11 cellular contexts compared by ENCODE assay signal in genomic region chr2:231397011-231397927, GRCh38. TPM values are rescaled to one million over a fixed set of nuclear protein-coding genes. Genes with fewer than 3 reads are reported as not detected.
DNase-seq lines count a peak whose midpoint lies in the region; ATAC-seq and TF ChIP-seq lines count a peak whose summit lies in the region.
"Had no signal": no experiment of that assay in that cellular context is flagged by ENCODE, and none has a peak within 500 bp of the region (broad histone marks: within the 10 kb centered on the region; RNA-seq: fewer than 3 reads in every experiment).

No MANE protein-coding gene starts in this region.

- ATAC-seq in GM23338 (no peak), HG03135 (IDR thresholded peaks at IDR 0.05; ENCODE audit: unreplicated experiment) (no peak)
- no peak for ATAC-seq in activated naive CD8-positive, alpha-beta T cell treated with anti-CD3 and anti-CD28 coated beads, Interleukin-2, amount 10 ng/mL, durations not matched to agents 7 days and 5 days (ENCODE audit: low read depth)

- H2AFZ ChIP-seq in GM23338 = no peak overlapping the region

- H3K36me3 ChIP-seq in GM23338 (ENCODE audit: insufficient read depth) = no peaks in the 10 kb centered on the region
- peaks cover 6% of the 10 kb centered on the region for H3K36me3 ChIP-seq in mucosa of stomach (ENCODE audit: control insufficient read depth, insufficient read depth, low read length)
- H3K36me3 ChIP-seq: SJSA1 had no signal

- no peak overlapping the region for H3K27ac Mint-ChIP-seq in GM23338
- H3K27ac Mint-ChIP-seq in activated naive CD8-positive, alpha-beta T cell treated with anti-CD3 and anti-CD28 coated beads, Interleukin-2, amount 10 ng/mL, durations not matched to agents 7 days and 5 days = no peak overlapping the region

- H3K79me2 ChIP-seq in GM23338 (replicated peaks; ENCODE audit: insufficient read depth) = peaks cover 17% of the 10 kb centered on the region

- H3K4me2 ChIP-seq in GM23338 = peak overlapping the region; percentile 92; the same call in 1 of the 2 replicates

- no peak for TF ChIP-seq CTCF in GM23338 (conservative IDR thresholded peaks at IDR 0.05; ENCODE audit: low read depth in 2 of 2)

- peaks cover 14% of the 10 kb centered on the region for H3F3A ChIP-seq in GM23338 (replicated peaks; ENCODE audit: low read depth)

- no peaks in the 10 kb centered on the region for H3K9me3 ChIP-seq in mucosa of stomach (ENCODE audit: control insufficient read depth, low read length)
- H3K9me3 ChIP-seq: SJSA1 had no signal

- DNase-seq in AG20443 (ENCODE audit: low spot score) (peak; percentile 7), GM23338 (ENCODE audit: low spot score) (no peak), LoVo (ENCODE audit: low spot score) (no peak), medulla oblongata (ENCODE audit: extremely low spot score) (no peak), NCI-H2107 treated with DMSO at 0.1 percent for 48 hours (lab: John Stamatoyannopoulos, UW; ENCODE audit: unreplicated experiment) (no peak)
- no peak for DNase-seq in activated naive CD8-positive, alpha-beta T cell treated with anti-CD3 and anti-CD28 coated beads, Interleukin-2, amount 10 ng/mL, durations not matched to agents 7 days and 5 days
- DNase-seq: dorsolateral prefrontal cortex, NCI-H2029 treated with DMSO at 0.1 percent for 48 hours had no signal

- POLR2A ChIA-PET in activated naive CD8-positive, alpha-beta T cell treated with anti-CD3 and anti-CD28 coated beads, Interleukin-2, amount 10 ng/mL, durations not matched to agents 7 days and 5 days (lab: Charles Lee) = interaction anchor here (1.1 kb wide), 1 partner anchor 67 kb away, joined by 5 read pairs; the partner anchor contains the start of gene NCL

- no peaks in the 10 kb centered on the region for H3K9me3 Mint-ChIP-seq in GM23338
- no peaks in the 10 kb centered on the region for H3K9me3 Mint-ChIP-seq in activated naive CD8-positive, alpha-beta T cell treated with anti-CD3 and anti-CD28 coated beads, Interleukin-2, amount 10 ng/mL, durations not matched to agents 7 days and 5 days

- H3K4me1 ChIP-seq in GM23338 (ENCODE audit: insufficient read depth) (peaks cover 35% of the 10 kb centered on the region), mucosa of stomach (ENCODE audit: control insufficient read depth, insufficient read depth, low read length) (peaks cover 42% of the 10 kb centered on the region)

- no peak overlapping the region for H3K27ac ChIP-seq in GM23338 (ENCODE audit: low read depth)
- H3K27ac ChIP-seq: SJSA1 had no signal

- no peaks in the 10 kb centered on the region for H4K20me1 ChIP-seq in GM23338 (replicated peaks; ENCODE audit: insufficient read depth)

- H3K4me3 Mint-ChIP-seq in GM23338 = peak overlapping the region; percentile 73
- H3K4me3 Mint-ChIP-seq in activated naive CD8-positive, alpha-beta T cell treated with anti-CD3 and anti-CD28 coated beads, Interleukin-2, amount 10 ng/mL, durations not matched to agents 7 days and 5 days = peak overlapping the region; percentile 47

- H3K4me3 ChIP-seq in GM23338 = peak overlapping the region; percentile 73; the same call in 1 of the 2 replicates
- H3K4me3 ChIP-seq in mucosa of stomach (ENCODE audit: low read length) = peak overlapping the region; percentile 74
- H3K4me3 ChIP-seq: SJSA1 had no signal

- H3K36me3 Mint-ChIP-seq in GM23338 (ENCODE audit: low read depth) = peaks cover 37% of the 10 kb centered on the region
- no peaks in the 10 kb centered on the region for H3K36me3 Mint-ChIP-seq in activated naive CD8-positive, alpha-beta T cell treated with anti-CD3 and anti-CD28 coated beads, Interleukin-2, amount 10 ng/mL, durations not matched to agents 7 days and 5 days

- no peaks in the 10 kb centered on the region for H3K27me3 ChIP-seq in GM23338 (ENCODE audit: insufficient read depth)
- H3K27me3 ChIP-seq in mucosa of stomach (ENCODE audit: control insufficient read depth, insufficient read depth, low read length) = peaks cover 6% of the 10 kb centered on the region

- H3K9ac ChIP-seq in mucosa of stomach (ENCODE audit: low read length) = peak overlapping the region; percentile 84

- peaks cover 69% of the 10 kb centered on the region for H3K4me1 Mint-ChIP-seq in GM23338
- peaks cover 18% of the 10 kb centered on the region for H3K4me1 Mint-ChIP-seq in activated naive CD8-positive, alpha-beta T cell treated with anti-CD3 and anti-CD28 coated beads, Interleukin-2, amount 10 ng/mL, durations not matched to agents 7 days and 5 days

- no peaks in the 10 kb centered on the region for H3K9me2 ChIP-seq in GM23338 (ENCODE audit: insufficient read depth)

- H3K27me3 Mint-ChIP-seq in GM23338 (ENCODE audit: insufficient read depth, low read depth, poor library complexity) = peaks cover 19% of the 10 kb centered on the region
- peaks cover 16% of the 10 kb centered on the region for H3K27me3 Mint-ChIP-seq in activated naive CD8-positive, alpha-beta T cell treated with anti-CD3 and anti-CD28 coated beads, Interleukin-2, amount 10 ng/mL, durations not matched to agents 7 days and 5 days

TF ChIP-seq in GM23338, 12 proteins besides CTCF, POLR2A, EP300 and RAD21 (continues in another document):
- TF ChIP-seq NANOG (IDR thresholded peaks at IDR 0.05; ENCODE audit: borderline replicate concordance) (no peak), POLR2AphosphoS5 (IDR thresholded peaks at IDR 0.05; ENCODE audit: low read depth) (no peak), EZH2 (IDR thresholded peaks at IDR 0.05; ENCODE audit: low read depth, unreplicated experiment) (no peak), ZNF462 (CRISPR knock-in tag; IDR thresholded peaks at IDR 0.05) (no peak), ZNF114 (CRISPR knock-in tag; IDR thresholded peaks at IDR 0.05) (no peak)

RNA-seq across cellular contexts. Expression of gene B3GNT7, which starts 1.8 kb away (rescaled TPM):
- 78.1 and 89.4 TPM in 2 replicates for total RNA-seq in GM23338 (2014; rRNA removed; shearing (Covaris generic))
- polyA plus RNA-seq in GM23338 (2016; fragmentation: Nextera tagmentation; extraction: Ambion mirVana) = 44.2 and 47.1 TPM in 2 replicates
- total RNA-seq in activated naive CD8-positive, alpha-beta T cell treated with anti-CD3 and anti-CD28 coated beads, Interleukin-2, amount 10 ng/mL, durations not matched to agents 7 days and 5 days = under 1 TPM; 0.37 to 0.42 TPM
- total RNA-seq: SJSA1 had no signal

Comparison
In these comparisons a context has a peak if more than half of its experiments do, and no peak if none do; other contexts are left out.
1. RNA of gene B3GNT7, which starts 1.8 kb away (total RNA-seq): 78.1 to 89.4 TPM in GM23338; 0.37 to 0.42 TPM in activated naive CD8-positive, alpha-beta T cell treated with anti-CD3 and anti-CD28 coated beads, Interleukin-2, amount 10 ng/mL, durations not matched to agents 7 days and 5 days; every median in the first group is over 10 times any median in the second.